Comparison of ENCODE assay signal across 24 cellular contexts in genomic region chr1:230730979-230731378, GRCh38. TPM values are rescaled to one million over a fixed set of nuclear protein-coding genes. Genes with fewer than 3 reads are reported as not detected.
DNase-seq lines count a peak whose midpoint lies in the region; TF ChIP-seq lines count a peak whose summit lies in the region.
"Had no signal": no experiment of that assay in that cellular context is flagged by ENCODE, and none has a peak within 500 bp of the region (broad histone marks: within the 10 kb centered on the region; RNA-seq: fewer than 3 reads in every experiment).

No MANE protein-coding gene starts in this region.

- peaks cover 6 to 18% (median 12%) of the 10 kb centered on the region in 4 donors for H3K4me1 ChIP-seq in stomach
- H3K4me1 ChIP-seq: BE2C, foreskin keratinocyte had no signal

- H3K27me3 ChIP-seq in stomach = no peaks in the 10 kb centered on the region
- H3K27me3 ChIP-seq: BE2C, foreskin keratinocyte had no signal

- no peak for TF ChIP-seq POLR2A in stomach (IDR thresholded peaks at IDR 0.05)

- H3K9me3 ChIP-seq in stomach = no peaks in the 10 kb centered on the region
- H3K9me3 ChIP-seq: BE2C, HAP-1 had no signal

- no peaks in the 10 kb centered on the region for H3K4me1 Mint-ChIP-seq in activated CD4-positive, alpha-beta memory T cell treated with anti-CD3 and anti-CD28 coated beads for 36 hours (ENCODE audit: low read depth)

- WGBS in stomach, 5 donors = 7 to 19% (median 16%) methylated on average over 5 of the region's 5 CpGs

- peaks cover 3% of the 10 kb centered on the region for H3K27me3 Mint-ChIP-seq in activated CD4-positive, alpha-beta memory T cell treated with anti-CD3 and anti-CD28 coated beads for 36 hours

- H3K9me3 Mint-ChIP-seq in activated CD4-positive, alpha-beta memory T cell treated with anti-CD3 and anti-CD28 coated beads for 36 hours = no peaks in the 10 kb centered on the region

- no peak overlapping the region for H3K27ac Mint-ChIP-seq in activated CD4-positive, alpha-beta memory T cell treated with anti-CD3 and anti-CD28 coated beads for 36 hours

- intact Hi-C loops in stomach (cut with DNase I; ENCODE audit: low total_unique reads) = no loop called here
- intact Hi-C loops in activated CD4-positive, alpha-beta memory T cell treated with anti-CD3 and anti-CD28 coated beads for 36 hours (cut with micrococcal nuclease) = no loop called here

- POLR2A ChIA-PET in activated CD4-positive, alpha-beta memory T cell treated with anti-CD3 and anti-CD28 coated beads for 36 hours (lab: Charles Lee) = no interaction called here
- POLR2A ChIA-PET in GM10248 (lab: Yijun Ruan, JAX) = no interaction called here

- CTCF ChIA-PET in activated CD4-positive, alpha-beta memory T cell treated with anti-CD3 and anti-CD28 coated beads for 36 hours (lab: Charles Lee) = no interaction called here
- CTCF ChIA-PET in GM10248 (lab: Yijun Ruan, JAX) = no interaction called here

- TF ChIP-seq CTCF in VCaP (conservative IDR thresholded peaks at IDR 0.05) = no peak
- TF ChIP-seq CTCF in stomach (IDR thresholded peaks at IDR 0.05) = no peak
- TF ChIP-seq CTCF in GM10248 (IDR thresholded peaks at IDR 0.05; ENCODE audit: control extremely low read depth, extremely low read depth, low read depth, missing control alignments) = no peak

- H3K36me3 ChIP-seq in stomach = no peaks in the 10 kb centered on the region
- H3K36me3 ChIP-seq: BE2C, HAP-1 had no signal

- no peak overlapping the region for H3K4me3 Mint-ChIP-seq in activated CD4-positive, alpha-beta memory T cell treated with anti-CD3 and anti-CD28 coated beads for 36 hours

- no peaks in the 10 kb centered on the region for H3K36me3 Mint-ChIP-seq in activated CD4-positive, alpha-beta memory T cell treated with anti-CD3 and anti-CD28 coated beads for 36 hours

- peak; percentile 27 for DNase-seq in DMS 273 (lab: John Stamatoyannopoulos, UW; ENCODE audit: unreplicated experiment)
- no peak for DNase-seq in DMS 273 treated with DMSO at 0.1 percent for 48 hours (lab: John Stamatoyannopoulos, UW)
- DNase-seq in left kidney (ENCODE audit: low read depth, low spot score) = peak; percentile 40
- DNase-seq in stomach = no peak
- no peak for DNase-seq in GOT3 (lab: John Stamatoyannopoulos, UW)
- DNase-seq in activated CD4-positive, alpha-beta memory T cell treated with anti-CD3 and anti-CD28 coated beads for 36 hours = no peak
- no peak for DNase-seq in GM10248 (ENCODE audit: extremely low spot score)
- DNase-seq: activated CD4-positive, alpha-beta T cell treated with anti-CD3 and anti-CD28 coated beads for 48 hours; activated effector memory CD4-positive, alpha-beta T cell treated with anti-CD3 and anti-CD28 coated beads, Interleukin-2, amount 50 U/mL, for 16 hours; BE2C; DMS79; foreskin keratinocyte; left colon; NCI-H1417 treated with DMSO at 0.1 percent for 48 hours; NCI-H226; RPMI8226; stimulated activated naive CD8-positive, alpha-beta T cell treated with anti-CD3 and anti-CD28 coated beads, Interleukin-15, Interleukin-2, amounts not matched to agents 100 U/mL and 50 U/mL, for 24 hours; trophoblast cell had no signal

- H3K4me3 ChIP-seq in stomach = no peak overlapping the region
- H3K4me3 ChIP-seq: HAP-1 had no signal

- TF ChIP-seq EP300 in stomach (IDR thresholded peaks at IDR 0.05) = no peak

- peak overlapping the region; percentile 36; the same call in 1 of the 2 replicates for H3K27ac ChIP-seq in VCaP
- H3K27ac ChIP-seq in stomach = peak overlapping the region in 4 of 5 donors; percentile 43 to 64 (median 53)
- H3K27ac ChIP-seq: 22Rv1, epithelial cell of prostate, foreskin keratinocyte had no signal

RNA-seq across cellular contexts. Expression of gene CAPN9, which starts 16.2 kb away (rescaled TPM):
- total RNA-seq in stomach = 10 to 100 TPM; 29.5 to 68.3 (median 53.8) TPM
- polyA plus RNA-seq in stomach = 10 to 100 TPM in 2 of 3 donors, 1 to 10 TPM in 1; 2.6 to 48.3 (median 14.7) TPM
- total RNA-seq in activated CD4-positive, alpha-beta memory T cell treated with anti-CD3 and anti-CD28 coated beads for 36 hours = not detected
- total RNA-seq: dermis microvascular lymphatic vessel endothelial cell, foreskin keratinocyte, mononuclear cell had no signal
- polyA plus RNA-seq: foreskin keratinocyte had no signal

RNA-seq across cellular contexts. Expression of gene AGT, which starts 17.1 kb away (rescaled TPM):
- total RNA-seq in stomach = 1 to 10 TPM in 2 of 5 donors, under 1 TPM in 1, not detected in 2; 0.29 to 9.9 (median 3.7) TPM
- 1 to 10 TPM in 2 of 3 donors, under 1 TPM in 1; 0.65 to 8.1 (median 4.0) TPM for polyA plus RNA-seq in stomach
- not detected for total RNA-seq in activated CD4-positive, alpha-beta memory T cell treated with anti-CD3 and anti-CD28 coated beads for 36 hours
- total RNA-seq: dermis microvascular lymphatic vessel endothelial cell, foreskin keratinocyte, mononuclear cell had no signal
- polyA plus RNA-seq: foreskin keratinocyte had no signal

Comparison
In these comparisons a context has a peak if more than half of its experiments do, and no peak if none do; other contexts are left out.
1. DNase-seq: peak in DMS 273 (single experiment) and left kidney (single experiment); none in DMS 273 treated with DMSO at 0.1 percent for 48 hours (single experiment), stomach (single experiment), GOT3 (single experiment), activated CD4-positive, alpha-beta memory T cell treated with anti-CD3 and anti-CD28 coated beads for 36 hours (single experiment) and GM10248 (single experiment).
2. RNA of gene CAPN9, which starts 16.2 kb away (total RNA-seq): 29.5 to 68.3 TPM in stomach; not detected in activated CD4-positive, alpha-beta memory T cell treated with anti-CD3 and anti-CD28 coated beads for 36 hours; every median in the first group is over 10 times any median in the second.